Comparison of ENCODE assay signal across 12 cellular contexts in genomic region chr5:157559301-157559700, GRCh38. TPM values are rescaled to one million over a fixed set of nuclear protein-coding genes. Genes with fewer than 3 reads are reported as not detected.
DNase-seq lines count a peak whose midpoint lies in the region; ATAC-seq, FAIRE-seq and TF ChIP-seq lines count a peak whose summit lies in the region.
"Had no signal": no experiment of that assay in that cellular context is flagged by ENCODE, and none has a peak within 500 bp of the region (broad histone marks: within the 10 kb centered on the region; RNA-seq: fewer than 3 reads in every experiment).

No MANE protein-coding gene starts in this region.

- no peak overlapping the region for H3K27ac ChIP-seq in CD4-positive, alpha-beta T cell (ENCODE audit: low read depth, low read length)
- H3K27ac ChIP-seq in muscle layer of duodenum (ENCODE audit: low read length): peak overlapping the region; percentile 86

- H3K36me3 Mint-ChIP-seq in CD4-positive, alpha-beta T cell (ENCODE audit: low read depth): peaks cover 32% of the 10 kb centered on the region
- peaks cover 83% of the 10 kb centered on the region for H3K36me3 Mint-ChIP-seq in activated naive CD4-positive, alpha-beta T cell treated with anti-CD3 and anti-CD28 coated beads, Interleukin-2, amount 10 ng/mL, durations not matched to agents 7 days and 5 days

- ATAC-seq in CD4-positive, alpha-beta T cell (ENCODE audit: poor library complexity): no peak

- intact Hi-C loops in CD4-positive, alpha-beta T cell (cut with DNase I, micrococcal nuclease): no loop called here

- H3K4me3 Mint-ChIP-seq in CD4-positive, alpha-beta T cell: no peak overlapping the region
- no peak overlapping the region for H3K4me3 Mint-ChIP-seq in activated naive CD4-positive, alpha-beta T cell treated with anti-CD3 and anti-CD28 coated beads, Interleukin-2, amount 10 ng/mL, durations not matched to agents 7 days and 5 days
- H3K4me3 Mint-ChIP-seq: dendritic cell treated with granulocyte-macrophage colony-stimulating factor and Interleukin-4, amounts not matched to agents 40 ng/mL and 50 ng/mL, for 4 days; stimulated activated naive CD8-positive, alpha-beta T cell treated with anti-CD3 and anti-CD28 coated beads, Interleukin-15, Interleukin-2, amounts not matched to agents 100 ng/mL and 50 ng/mL, for 24 hours had no signal

- CTCF ChIA-PET in CD4-positive, alpha-beta T cell (lab: Charles Lee): no interaction called here
- CTCF ChIA-PET in activated naive CD4-positive, alpha-beta T cell treated with anti-CD3 and anti-CD28 coated beads, Interleukin-2, amount 10 ng/mL, durations not matched to agents 7 days and 5 days (lab: Charles Lee): no interaction called here

- H3K4me1 ChIP-seq in muscle layer of duodenum (ENCODE audit: control insufficient read depth in 1 of 2, insufficient read depth in 2 of 2, low read length in 2 of 2): peaks cover 21 to 78% of the 10 kb centered on the region in 2 donors

- H3K9me3 ChIP-seq in CD4-positive, alpha-beta T cell (ENCODE audit: control insufficient read depth, low read length): no peaks in the 10 kb centered on the region
- H3K9me3 ChIP-seq in muscle layer of duodenum (ENCODE audit: control insufficient read depth in 1 of 2, low read length in 2 of 2): no peaks in the 10 kb centered on the region

- H3K36me3 ChIP-seq in muscle layer of duodenum (ENCODE audit: control insufficient read depth in 1 of 2, insufficient read depth in 2 of 2, low read length in 2 of 2): peaks cover 4 to 11% of the 10 kb centered on the region in 2 donors

- no peaks in the 10 kb centered on the region for H3K9me3 Mint-ChIP-seq in CD4-positive, alpha-beta T cell
- no peaks in the 10 kb centered on the region for H3K9me3 Mint-ChIP-seq in activated naive CD4-positive, alpha-beta T cell treated with anti-CD3 and anti-CD28 coated beads, Interleukin-2, amount 10 ng/mL, durations not matched to agents 7 days and 5 days
- H3K9me3 Mint-ChIP-seq: dendritic cell treated with granulocyte-macrophage colony-stimulating factor and Interleukin-4, amounts not matched to agents 40 ng/mL and 50 ng/mL, for 4 days; stimulated activated naive CD8-positive, alpha-beta T cell treated with anti-CD3 and anti-CD28 coated beads, Interleukin-15, Interleukin-2, amounts not matched to agents 100 ng/mL and 50 ng/mL, for 24 hours had no signal

- FAIRE-seq in HTR-8/SVneo (lab: Jason Lieb, UNC): no peak

- POLR2A ChIA-PET in CD4-positive, alpha-beta T cell (lab: Charles Lee): interaction anchor here (1.3 kb wide), 1 partner anchor 10 kb away, joined by 3 read pairs; no protein-coding TSS in a partner anchor

- H3K27me3 ChIP-seq in CD4-positive, alpha-beta T cell (ENCODE audit: control insufficient read depth, insufficient read depth, low read length): no peaks in the 10 kb centered on the region
- H3K27me3 ChIP-seq in muscle layer of duodenum (ENCODE audit: low read depth, low read length): no peaks in the 10 kb centered on the region

- H3K4me3 ChIP-seq in choroid plexus epithelial cell (ENCODE audit: low read depth, low read length) (no peak overlapping the region), muscle layer of duodenum (ENCODE audit: low read depth in 1 of 2, low read length in 2 of 2) (no peak overlapping the region)
- H3K4me3 ChIP-seq: skin epidermis had no signal

- H3K27ac Mint-ChIP-seq in CD4-positive, alpha-beta T cell: peak overlapping the region; percentile 10
- H3K27ac Mint-ChIP-seq in activated naive CD4-positive, alpha-beta T cell treated with anti-CD3 and anti-CD28 coated beads, Interleukin-2, amount 10 ng/mL, durations not matched to agents 7 days and 5 days: no peak overlapping the region
- H3K27ac Mint-ChIP-seq: dendritic cell treated with granulocyte-macrophage colony-stimulating factor and Interleukin-4, amounts not matched to agents 40 ng/mL and 50 ng/mL, for 4 days; stimulated activated naive CD8-positive, alpha-beta T cell treated with anti-CD3 and anti-CD28 coated beads, Interleukin-15, Interleukin-2, amounts not matched to agents 100 ng/mL and 50 ng/mL, for 24 hours had no signal

- TF ChIP-seq CTCF in CD4-positive, alpha-beta T cell (IDR thresholded peaks at IDR 0.05): no peak
- no peak for TF ChIP-seq CTCF in choroid plexus epithelial cell (conservative IDR thresholded peaks at IDR 0.05; ENCODE audit: low read depth, low read length)

- H3K27me3 Mint-ChIP-seq in CD4-positive, alpha-beta T cell: no peaks in the 10 kb centered on the region
- no peaks in the 10 kb centered on the region for H3K27me3 Mint-ChIP-seq in activated naive CD4-positive, alpha-beta T cell treated with anti-CD3 and anti-CD28 coated beads, Interleukin-2, amount 10 ng/mL, durations not matched to agents 7 days and 5 days
- H3K27me3 Mint-ChIP-seq: stimulated activated naive CD8-positive, alpha-beta T cell treated with anti-CD3 and anti-CD28 coated beads, Interleukin-15, Interleukin-2, amounts not matched to agents 100 ng/mL and 50 ng/mL, for 24 hours had no signal

- DNase-seq in CD4-positive, alpha-beta T cell: no peak
- DNase-seq in HTR-8/SVneo (ENCODE audit: insufficient read length, low spot score) (peak; percentile 59), choroid plexus epithelial cell (ENCODE audit: low read depth) (peak; percentile 63), SIG-M5 treated with dmso at 0.1 percent for 504 hours (lab: John Stamatoyannopoulos, UW; ENCODE audit: unreplicated experiment) (no peak), Kasumi-1 (lab: John Stamatoyannopoulos, UW) (no peak)
- no peak for DNase-seq in stimulated activated CD4-positive, alpha-beta T cell treated with anti-CD3 and anti-CD28 coated beads, Interleukin-4, amount 100 ng/mL, for 4 hours
- DNase-seq in activated naive CD4-positive, alpha-beta T cell treated with anti-CD3 and anti-CD28 coated beads, Interleukin-2, amount 10 ng/mL, durations not matched to agents 7 days and 5 days: no peak
- DNase-seq: NCI-H2107 had no signal

- peaks cover 76% of the 10 kb centered on the region for H3K4me1 Mint-ChIP-seq in CD4-positive, alpha-beta T cell (ENCODE audit: low read depth)
- H3K4me1 Mint-ChIP-seq in activated naive CD4-positive, alpha-beta T cell treated with anti-CD3 and anti-CD28 coated beads, Interleukin-2, amount 10 ng/mL, durations not matched to agents 7 days and 5 days: peaks cover 87% of the 10 kb centered on the region

RNA-seq across cellular contexts. Expression of gene ADAM19, which starts 16.3 kb away (rescaled TPM):
- 10 to 100 TPM; 26.7 to 29.1 TPM for total RNA-seq in CD4-positive, alpha-beta T cell

Comparison
In these comparisons a context has a peak if more than half of its experiments do, and no peak if none do; other contexts are left out.
1. DNase-seq: peak in HTR-8/SVneo (single experiment) and choroid plexus epithelial cell (single experiment); none in CD4-positive, alpha-beta T cell (0 of 10), stimulated activated CD4-positive, alpha-beta T cell treated with anti-CD3 and anti-CD28 coated beads, Interleukin-4, amount 100 ng/mL, for 4 hours (0 of 2), SIG-M5 treated with dmso at 0.1 percent for 504 hours (single experiment), Kasumi-1 (0 of 2) and activated naive CD4-positive, alpha-beta T cell treated with anti-CD3 and anti-CD28 coated beads, Interleukin-2, amount 10 ng/mL, durations not matched to agents 7 days and 5 days (single experiment).